In genomic region chr2:220148849-220149248, GRCh38 we compare ENCODE assay signal across 18 cellular contexts.
"Had no signal": no experiment of that assay in that cellular context is flagged by ENCODE, and none has a peak within 500 bp of the region (broad histone marks: within the 10 kb centered on the region; RNA-seq: fewer than 3 reads in every experiment).

No MANE protein-coding gene starts in this region.

- H3K4me3 ChIP-seq: colonic mucosa, lower lobe of right lung, psoas muscle, right lobe of liver, smooth muscle cell, testis, tibial artery had no signal

- DNase-seq: cerebellar nuclear complex; colonic mucosa; effector CD8-positive, alpha-beta T cell; endodermal cell; hypothalamus; immature natural killer cell; left ventricle myocardium superior; lower lobe of right lung; natural killer cell; psoas muscle; right lobe of liver; stimulated activated CD4-positive, alpha-beta T cell treated with anti-CD3 and anti-CD28 coated beads, Interleukin-2, amount 100 ng/mL, for 24 hours; stimulated activated CD4-positive, alpha-beta T cell treated with anti-CD3 and anti-CD28 coated beads, Interleukin-4, amount 100 ng/mL, for 4 hours; stimulated activated naive CD8-positive, alpha-beta T cell treated with anti-CD3 and anti-CD28 coated beads, Interleukin-15, Interleukin-2, amounts not matched to agents 100 U/mL and 50 U/mL, for 24 hours; substantia nigra; testis; tibial artery had no signal
